In genomic region chr9:111348821-111349271, GRCh38 we compare ENCODE assay signal across 1 cellular context.
TF ChIP-seq lines count a peak whose summit lies in the region.

No MANE protein-coding gene starts in this region.

TF ChIP-seq in HepG2, 621 proteins besides CTCF, POLR2A, EP300 and RAD21 (continued from another document):
- peak; percentile 49; the same call in 1 of the 2 replicates for TF ChIP-seq ZBTB43 (CRISPR knock-in tag; conservative IDR thresholded peaks at IDR 0.05)
- no peak for TF ChIP-seq SRSF4 (IDR thresholded peaks at IDR 0.05; ENCODE audit: low read depth, low read length, poor library complexity, severe bottlenecking)
- TF ChIP-seq HMG20A (CRISPR knock-in tag; IDR thresholded peaks at IDR 0.05; ENCODE audit: borderline replicate concordance): peak; percentile 100
- TF ChIP-seq USF2 (IDR thresholded peaks at IDR 0.05; ENCODE audit: low read depth, low read length): no peak
- TF ChIP-seq USF2 (CRISPR knock-in tag; IDR thresholded peaks at IDR 0.05; ENCODE audit: borderline replicate concordance): no peak
- peak; percentile 27; the same call in 1 of the 2 replicates for TF ChIP-seq ZMYM4 (CRISPR knock-in tag; IDR thresholded peaks at IDR 0.05)
- TF ChIP-seq FOXK2 (IDR thresholded peaks at IDR 0.05): no peak
- TF ChIP-seq ONECUT2 (CRISPR knock-in tag; IDR thresholded peaks at IDR 0.05): peak; percentile 88
- peak; percentile 97 for TF ChIP-seq HHEX (CRISPR knock-in tag; IDR thresholded peaks at IDR 0.05)
- TF ChIP-seq LCORL (IDR thresholded peaks at IDR 0.05): no peak
- TF ChIP-seq LCORL (CRISPR knock-in tag; IDR thresholded peaks at IDR 0.05): 0 out of 2 replicates have a peak, but pooled peaks have one; percentile 24
- peak; percentile 96 for TF ChIP-seq RCOR2 (CRISPR knock-in tag; IDR thresholded peaks at IDR 0.05)
- no peak for TF ChIP-seq ZNF737 (CRISPR knock-in tag; IDR thresholded peaks at IDR 0.05; ENCODE audit: borderline replicate concordance)
- no peak for TF ChIP-seq ATF6 (CRISPR knock-in tag; conservative IDR thresholded peaks at IDR 0.05)
- TF ChIP-seq HMGA1 (CRISPR knock-in tag; conservative IDR thresholded peaks at IDR 0.05): no peak
